ENCODE assay signal across 19 cellular contexts in genomic region chr2:99679518-99679917, GRCh38.
DNase-seq lines count a peak whose midpoint lies in the region; ATAC-seq and TF ChIP-seq lines count a peak whose summit lies in the region.
"Had no signal": no experiment of that assay in that cellular context is flagged by ENCODE, and none has a peak within 500 bp of the region (broad histone marks: within the 10 kb centered on the region; RNA-seq: fewer than 3 reads in every experiment).

No MANE protein-coding gene starts in this region.

- no peaks in the 10 kb centered on the region for H3K27me3 ChIP-seq in upper lobe of right lung

- no peak overlapping the region for H3K27ac ChIP-seq in upper lobe of right lung
- H3K27ac ChIP-seq: A549, C4-2B, KMS-11, PC-9 had no signal

- no peaks in the 10 kb centered on the region for H3K9me3 ChIP-seq in upper lobe of right lung
- H3K9me3 ChIP-seq: A549, SK-N-SH had no signal

- peaks cover 3% of the 10 kb centered on the region for H3K4me1 ChIP-seq in upper lobe of right lung
- H3K4me1 ChIP-seq: A549 had no signal

- peak; percentile 10 for DNase-seq in SKM-1 (lab: John Stamatoyannopoulos, UW; ENCODE audit: unreplicated experiment)
- no peak for DNase-seq in SKM-1 treated with dmso at 0.1 percent for 144 hours (lab: John Stamatoyannopoulos, UW; ENCODE audit: unreplicated experiment)
- peak; percentile 83 for DNase-seq in NCI-H526 treated with DMSO at 0.1 percent for 48 hours (lab: John Stamatoyannopoulos, UW)
- DNase-seq in left lobe of liver (ENCODE audit: low spot score): no peak
- DNase-seq in upper lobe of right lung: no peak
- DNase-seq in SHP77 treated with DMSO at 0.1 percent for 48 hours (lab: John Stamatoyannopoulos, UW): no peak
- DNase-seq: COR-L47, DMS153, HFFc6, NCI-H1105, NCI-H187, NCI-H446, NCI-H774, PC-9, SK-N-SH had no signal

- no peaks in the 10 kb centered on the region for H3K36me3 ChIP-seq in upper lobe of right lung

- no peak overlapping the region for H3K4me3 ChIP-seq in upper lobe of right lung
- H3K4me3 ChIP-seq: A549, PC-9 had no signal

- intact Hi-C loops in upper lobe of right lung (cut with DNase I): no loop called here

- no peak for TF ChIP-seq CTCF in upper lobe of right lung (IDR thresholded peaks at IDR 0.05)

- ATAC-seq in left lobe of liver: peak; percentile 70
- peak; percentile 57 for ATAC-seq in upper lobe of right lung
- ATAC-seq in HG03196 (IDR thresholded peaks at IDR 0.05; ENCODE audit: unreplicated experiment): no peak
- ATAC-seq: A549 had no signal

Comparison
In these comparisons a context has a peak if more than half of its experiments do, and no peak if none do; other contexts are left out.
1. DNase-seq: peak in SKM-1 (single experiment) and NCI-H526 treated with DMSO at 0.1 percent for 48 hours (single experiment); none in SKM-1 treated with dmso at 0.1 percent for 144 hours (single experiment), left lobe of liver (single experiment), upper lobe of right lung (single experiment) and SHP77 treated with DMSO at 0.1 percent for 48 hours (single experiment).